In genomic region chr14:50667491-50668007, GRCh38 we compare ENCODE assay signal across 8 cellular contexts. TPM values are rescaled to one million over a fixed set of nuclear protein-coding genes. Genes with fewer than 3 reads are reported as not detected.
DNase-seq lines count a peak whose midpoint lies in the region; ATAC-seq and TF ChIP-seq lines count a peak whose summit lies in the region.

No MANE protein-coding gene starts in this region.

- H3K27me3 ChIP-seq in OCI-LY1 (ENCODE audit: insufficient read depth, low read length) (no peaks in the 10 kb centered on the region), breast epithelium (no peaks in the 10 kb centered on the region), lower lobe of right lung (ENCODE audit: low read depth) (no peaks in the 10 kb centered on the region), upper lobe of left lung (no peaks in the 10 kb centered on the region)

- H3F3A ChIP-seq in OCI-LY1 (ENCODE audit: insufficient read depth, low read length): no peaks in the 10 kb centered on the region

- H3K27me3 Mint-ChIP-seq in stimulated activated naive CD8-positive, alpha-beta T cell treated with anti-CD3 and anti-CD28 coated beads, Interleukin-15, Interleukin-2, amounts not matched to agents 100 ng/mL and 50 ng/mL, for 24 hours: no peaks in the 10 kb centered on the region
- no peaks in the 10 kb centered on the region for H3K27me3 Mint-ChIP-seq in osteocyte (ENCODE audit: unreplicated experiment)

- TF ChIP-seq POLR2A in breast epithelium (IDR thresholded peaks at IDR 0.05) (no peak), upper lobe of left lung (IDR thresholded peaks at IDR 0.05) (no peak)

- intact Hi-C loops in breast epithelium (cut with DNase I; ENCODE audit: low total_unique reads) (no loop called here), lower lobe of right lung (cut with DNase I) (no loop called here)

- peak overlapping the region; percentile 82 for H3K4me2 ChIP-seq in OCI-LY1 (ENCODE audit: low read length)

- peaks cover 17% of the 10 kb centered on the region for H3K79me2 ChIP-seq in OCI-LY1 (ENCODE audit: insufficient read depth, low read length)

- H3K9me3 ChIP-seq in OCI-LY1 (ENCODE audit: low read length): no peaks in the 10 kb centered on the region
- H3K9me3 ChIP-seq in breast epithelium: no peaks in the 10 kb centered on the region
- no peaks in the 10 kb centered on the region for H3K9me3 ChIP-seq in lower lobe of right lung
- no peaks in the 10 kb centered on the region for H3K9me3 ChIP-seq in upper lobe of left lung

- no peaks in the 10 kb centered on the region for H4K20me1 ChIP-seq in OCI-LY1 (ENCODE audit: insufficient read depth, low read length)

- H3K4me3 ChIP-seq in OCI-LY1 (ENCODE audit: low read depth, low read length, poor library complexity, severe bottlenecking) (peak overlapping the region; percentile 67), breast epithelium (peak overlapping the region; percentile 84 to 96 (median 89)), lower lobe of right lung (peak overlapping the region; percentile 89), upper lobe of left lung (peak overlapping the region; percentile 54 to 89 (median 88))

- H3K27ac ChIP-seq in OCI-LY1 (ENCODE audit: low read depth, low read length, poor library complexity, severe bottlenecking): peak overlapping the region; percentile 59
- H3K27ac ChIP-seq in breast epithelium: peak overlapping the region; percentile 99
- peak overlapping the region; percentile 93 for H3K27ac ChIP-seq in lower lobe of right lung
- H3K27ac ChIP-seq in upper lobe of left lung: peak overlapping the region; percentile 93 to 99 (median 96)

- H3K27ac Mint-ChIP-seq in stimulated activated naive CD8-positive, alpha-beta T cell treated with anti-CD3 and anti-CD28 coated beads, Interleukin-15, Interleukin-2, amounts not matched to agents 100 ng/mL and 50 ng/mL, for 24 hours: peak overlapping the region; percentile 65
- H3K27ac Mint-ChIP-seq in osteocyte (ENCODE audit: unreplicated experiment): no peak overlapping the region

- H3K4me1 ChIP-seq in OCI-LY1 (ENCODE audit: insufficient read depth, low read length, severe bottlenecking) (peaks cover 38% of the 10 kb centered on the region), breast epithelium (peaks cover 0 to 10% of the 10 kb centered on the region in 2 donors), lower lobe of right lung (peaks cover 18% of the 10 kb centered on the region), upper lobe of left lung (peaks cover 12 to 29% (median 15%) of the 10 kb centered on the region in 4 donors)

- peaks cover 26% of the 10 kb centered on the region for H3K4me1 Mint-ChIP-seq in stimulated activated naive CD8-positive, alpha-beta T cell treated with anti-CD3 and anti-CD28 coated beads, Interleukin-15, Interleukin-2, amounts not matched to agents 100 ng/mL and 50 ng/mL, for 24 hours (ENCODE audit: low read depth)
- peaks cover 33% of the 10 kb centered on the region for H3K4me1 Mint-ChIP-seq in osteocyte (ENCODE audit: unreplicated experiment)

- no peaks in the 10 kb centered on the region for H3K9me2 ChIP-seq in OCI-LY1 (ENCODE audit: low read depth, low read length)

- H3K4me3 Mint-ChIP-seq in stimulated activated naive CD8-positive, alpha-beta T cell treated with anti-CD3 and anti-CD28 coated beads, Interleukin-15, Interleukin-2, amounts not matched to agents 100 ng/mL and 50 ng/mL, for 24 hours: no peak overlapping the region
- H3K4me3 Mint-ChIP-seq in osteocyte (ENCODE audit: unreplicated experiment): no peak overlapping the region

- ATAC-seq in stimulated activated naive CD8-positive, alpha-beta T cell treated with anti-CD3 and anti-CD28 coated beads, Interleukin-15, Interleukin-2, amounts not matched to agents 100 U/mL and 50 U/mL, for 24 hours: no peak
- ATAC-seq in HG02852 (IDR thresholded peaks at IDR 0.05; ENCODE audit: unreplicated experiment) (peak; percentile 40), lower lobe of right lung (peak; percentile 71 to 76), upper lobe of left lung (ENCODE audit: low FRiP score in 2 of 2) (peak in 1 of 2 donors; percentile 60)

- H2AFZ ChIP-seq in OCI-LY1 (ENCODE audit: low read length): no peak overlapping the region

- WGBS in upper lobe of left lung, 2 donors: 0 to 1% methylated on average over 14 to 30 of the region's 30 CpGs

- TF ChIP-seq CTCF in OCI-LY1 (IDR thresholded peaks at IDR 0.05; ENCODE audit: low read length): peak; percentile 38; the same call in 1 of the 2 replicates
- no peak for TF ChIP-seq CTCF in breast epithelium (IDR thresholded peaks at IDR 0.05)
- TF ChIP-seq CTCF in lower lobe of right lung (IDR thresholded peaks at IDR 0.05): no peak
- TF ChIP-seq CTCF in upper lobe of left lung (IDR thresholded peaks at IDR 0.05): no peak
- no peak for TF ChIP-seq CTCF in osteocyte (IDR thresholded peaks at IDR 0.05)

- peaks cover 7% of the 10 kb centered on the region for H3K36me3 ChIP-seq in OCI-LY1 (ENCODE audit: insufficient read depth, low read length)
- no peaks in the 10 kb centered on the region for H3K36me3 ChIP-seq in breast epithelium
- peaks cover 6% of the 10 kb centered on the region for H3K36me3 ChIP-seq in lower lobe of right lung
- peaks cover 0 to 9% (median 2%) of the 10 kb centered on the region in 4 donors for H3K36me3 ChIP-seq in upper lobe of left lung

- peak overlapping the region; percentile 51 for H3K9ac ChIP-seq in OCI-LY1 (ENCODE audit: low read length)

- H3K9me3 Mint-ChIP-seq in stimulated activated naive CD8-positive, alpha-beta T cell treated with anti-CD3 and anti-CD28 coated beads, Interleukin-15, Interleukin-2, amounts not matched to agents 100 ng/mL and 50 ng/mL, for 24 hours: no peaks in the 10 kb centered on the region
- H3K9me3 Mint-ChIP-seq in osteocyte (ENCODE audit: unreplicated experiment): no peaks in the 10 kb centered on the region

- H3K36me3 Mint-ChIP-seq in stimulated activated naive CD8-positive, alpha-beta T cell treated with anti-CD3 and anti-CD28 coated beads, Interleukin-15, Interleukin-2, amounts not matched to agents 100 ng/mL and 50 ng/mL, for 24 hours (ENCODE audit: low read depth): peaks cover 17% of the 10 kb centered on the region
- H3K36me3 Mint-ChIP-seq in osteocyte (ENCODE audit: unreplicated experiment): peaks cover 24% of the 10 kb centered on the region

- no peak for TF ChIP-seq EP300 in upper lobe of left lung (IDR thresholded peaks at IDR 0.05)

- DNase-seq in stimulated activated naive CD8-positive, alpha-beta T cell treated with anti-CD3 and anti-CD28 coated beads, Interleukin-15, Interleukin-2, amounts not matched to agents 100 U/mL and 50 U/mL, for 24 hours: no peak
- DNase-seq in breast epithelium (ENCODE audit: low spot score in 2 of 2): peak in 1 of 2 donors; percentile 58
- DNase-seq in lower lobe of right lung: no peak
- DNase-seq in upper lobe of left lung: peak in 1 of 2 donors; percentile 51
- DNase-seq in osteocyte (ENCODE audit: extremely low spot score, unreplicated experiment): no peak

RNA-seq across cellular contexts. Expression of gene SAV1, which starts 0.6 kb away (rescaled TPM):
- 10 to 100 TPM; 56.0 to 77.0 (median 76.0) TPM for total RNA-seq in breast epithelium
- 39.3 TPM for total RNA-seq in lower lobe of right lung
- 10 to 100 TPM; 29.3 to 63.9 (median 34.3) TPM for total RNA-seq in upper lobe of left lung
- total RNA-seq in osteocyte: 47.9 and 48.4 TPM in 2 replicates
